ENCODE assay signal across 31 cellular contexts in the genomic region with DNA sequence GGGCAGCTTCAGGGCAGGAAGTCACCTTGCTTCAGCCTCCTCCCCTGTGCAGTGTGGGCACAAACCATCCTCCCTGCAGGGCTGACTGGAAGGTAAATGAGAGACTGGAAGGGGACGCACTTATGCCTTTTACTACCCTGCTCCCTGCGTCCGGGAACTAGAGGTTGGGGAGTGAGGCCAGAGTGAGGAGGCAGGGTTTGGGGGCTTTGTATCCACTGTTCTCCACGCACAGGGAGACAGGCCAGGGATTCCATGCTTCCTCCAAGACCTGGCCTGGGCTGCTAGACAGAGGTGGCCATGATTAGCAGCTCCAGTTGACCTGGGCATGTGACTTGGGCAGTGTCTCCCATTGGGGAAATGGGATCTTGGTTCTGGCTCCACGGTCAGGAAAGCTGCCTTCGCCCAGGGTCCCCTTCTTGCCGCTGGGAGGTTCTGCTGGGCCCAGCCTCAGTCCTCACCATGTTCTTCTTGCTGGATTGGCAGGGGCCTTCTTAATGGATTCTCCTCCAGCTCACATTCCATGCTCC. TPM values are rescaled to one million over a fixed set of nuclear protein-coding genes. Genes with fewer than 3 reads are reported as not detected.
DNase-seq lines count a peak whose midpoint lies in the region; ATAC-seq and TF ChIP-seq lines count a peak whose summit lies in the region.
"Had no signal": no experiment of that assay in that cellular context is flagged by ENCODE, and none has a peak within 500 bp of the region (broad histone marks: within the 10 kb centered on the region; RNA-seq: fewer than 3 reads in every experiment).

No MANE protein-coding gene starts in this region.

- H3K4me1 ChIP-seq in BLaER1: peaks cover 88% of the 10 kb centered on the region
- no peaks in the 10 kb centered on the region for H3K4me1 ChIP-seq in endodermal cell (ENCODE audit: control insufficient read depth, insufficient read depth, low read length)
- H3K4me1 ChIP-seq in neural progenitor cell: peaks cover 23% of the 10 kb centered on the region
- peaks cover 6% of the 10 kb centered on the region for H3K4me1 ChIP-seq in psoas muscle
- H3K4me1 ChIP-seq: prostate gland had no signal

- peaks cover 43% of the 10 kb centered on the region for H3F3A ChIP-seq in neural progenitor cell (ENCODE audit: low read depth)

- TF ChIP-seq CTCF in WERI-Rb-1 (IDR thresholded peaks at IDR 0.05; ENCODE audit: low read depth, low read length): no peak
- no peak for TF ChIP-seq CTCF in endodermal cell (conservative IDR thresholded peaks at IDR 0.05)
- no peak for TF ChIP-seq CTCF in neural progenitor cell (IDR thresholded peaks at IDR 0.05)
- TF ChIP-seq CTCF in psoas muscle (IDR thresholded peaks at IDR 0.05): no peak

- no peaks in the 10 kb centered on the region for H3K9me3 ChIP-seq in BLaER1
- no peaks in the 10 kb centered on the region for H3K9me3 ChIP-seq in WERI-Rb-1 (ENCODE audit: severe bottlenecking)
- no peaks in the 10 kb centered on the region for H3K9me3 ChIP-seq in endodermal cell (ENCODE audit: control insufficient read depth, low read length)
- H3K9me3 ChIP-seq in neural progenitor cell (ENCODE audit: low read depth): no peaks in the 10 kb centered on the region
- H3K9me3 ChIP-seq in psoas muscle: no peaks in the 10 kb centered on the region
- H3K9me3 ChIP-seq: A549, ascending aorta, BE2C, heart right ventricle, prostate gland had no signal

- ATAC-seq in psoas muscle (no peak), GM18520 (IDR thresholded peaks at IDR 0.05; ENCODE audit: unreplicated experiment) (no peak)
- ATAC-seq: activated T-helper 17 cell treated with anti-CD3 and anti-CD28 coated beads, Interleukin-2, amount 50 U/mL, for 72 hours; heart right ventricle; left cardiac atrium had no signal

- H3K9me3 Mint-ChIP-seq in endodermal cell (no peaks in the 10 kb centered on the region), neural progenitor cell (no peaks in the 10 kb centered on the region)
- H3K9me3 Mint-ChIP-seq: activated naive CD4-positive, alpha-beta T cell treated with anti-CD3 and anti-CD28 coated beads, Interleukin-2, amount 50 U/mL, for 24 hours; activated T-helper 17 cell treated with anti-CD3 and anti-CD28 coated beads, Interleukin-2, amount 50 U/mL, for 72 hours; memory B cell had no signal

- H3K27ac ChIP-seq in BLaER1 (no peak overlapping the region), WERI-Rb-1 (peak overlapping the region; percentile 98), endodermal cell (ENCODE audit: low read depth, low read length) (peak overlapping the region; percentile 64), neural progenitor cell (no peak overlapping the region), psoas muscle (no peak overlapping the region)
- H3K27ac ChIP-seq: ascending aorta, heart right ventricle, HL-60, prostate gland had no signal

- intact Hi-C loops in psoas muscle (cut with DNase I): loop anchor here in 1 of 2 donors (5.0 kb wide), 1 partner anchor 46 kb away; no protein-coding TSS in a partner anchor

- peaks cover 5% of the 10 kb centered on the region; the same call in 1 of the 2 replicates for H4K20me1 ChIP-seq in BLaER1
- peaks cover 5% of the 10 kb centered on the region for H4K20me1 ChIP-seq in neural progenitor cell (ENCODE audit: low read depth)

- H3K4me2 ChIP-seq in BLaER1 (peak overlapping the region; percentile 63), neural progenitor cell (no peak overlapping the region)
- H3K4me2 ChIP-seq: A549 had no signal

- H2AFZ ChIP-seq in neural progenitor cell (replicated peaks): no peak overlapping the region

- H3K4me1 Mint-ChIP-seq in endodermal cell (peaks cover 20% of the 10 kb centered on the region), neural progenitor cell (peaks cover 83% of the 10 kb centered on the region)

- H3K36me3 ChIP-seq in BLaER1 (no peaks in the 10 kb centered on the region), WERI-Rb-1 (no peaks in the 10 kb centered on the region), endodermal cell (ENCODE audit: control insufficient read depth, insufficient read depth, low read length) (no peaks in the 10 kb centered on the region), neural progenitor cell (no peaks in the 10 kb centered on the region), psoas muscle (ENCODE audit: insufficient read depth in 1 of 2, low read depth in 1 of 2) (no peaks in the 10 kb centered on the region)
- H3K36me3 ChIP-seq: ascending aorta, BE2C, heart right ventricle, prostate gland had no signal

- H3K27ac Mint-ChIP-seq in endodermal cell (no peak overlapping the region), neural progenitor cell (peak overlapping the region; percentile 93)
- H3K27ac Mint-ChIP-seq: activated naive CD4-positive, alpha-beta T cell treated with anti-CD3 and anti-CD28 coated beads, Interleukin-2, amount 50 U/mL, for 24 hours; activated T-helper 17 cell treated with anti-CD3 and anti-CD28 coated beads, Interleukin-2, amount 50 U/mL, for 72 hours; memory B cell had no signal

- 89 to 96% methylated on average over 4 to 7 of the region's 7 CpGs for WGBS in endodermal cell (ENCODE audit: insufficient coverage in 1 of 2, insufficient read length in 1 of 2), 2 experiments
- WGBS in psoas muscle, 3 donors: 94 to 99% (median 96%) methylated on average over 7 of the region's 7 CpGs

- H3K27me3 Mint-ChIP-seq in endodermal cell (ENCODE audit: insufficient read depth) (peaks cover 82% of the 10 kb centered on the region), neural progenitor cell (ENCODE audit: insufficient read depth, low read depth) (peaks cover 19% of the 10 kb centered on the region)

- no peak overlapping the region for H3K4me3 ChIP-seq in BLaER1
- H3K4me3 ChIP-seq in WERI-Rb-1 (ENCODE audit: low read depth, low read length): peak overlapping the region; percentile 30
- H3K4me3 ChIP-seq in endodermal cell (ENCODE audit: low read length): no peak overlapping the region
- H3K4me3 ChIP-seq in neural progenitor cell: no peak overlapping the region
- H3K4me3 ChIP-seq in psoas muscle: no peak overlapping the region
- H3K4me3 ChIP-seq: A549, ascending aorta, heart right ventricle, prostate gland had no signal

- H3K9ac ChIP-seq in BLaER1 (no peak overlapping the region), endodermal cell (ENCODE audit: extremely low read depth, low read length, poor library complexity, severe bottlenecking) (no peak overlapping the region), neural progenitor cell (no peak overlapping the region)

- no peak for DNase-seq in WERI-Rb-1
- DNase-seq in endodermal cell: peak; percentile 54
- no peak for DNase-seq in neural progenitor cell (ENCODE audit: low spot score)
- no peak for DNase-seq in psoas muscle
- no peak for DNase-seq in UCSD-AML1 (lab: John Stamatoyannopoulos, UW; ENCODE audit: unreplicated experiment)
- DNase-seq in AG08395 (ENCODE audit: low spot score): no peak
- DNase-seq: activated CD4-positive, alpha-beta T cell treated with anti-CD3 and anti-CD28 coated beads, Interleukin-2, amount 50 U/mL, for 4 hours; activated CD4-positive, CD25-positive, alpha-beta regulatory T cell; activated CD8-positive, alpha-beta memory T cell treated with anti-CD3 and anti-CD28 coated beads, Interleukin-2, amount 50 U/mL, for 4 hours; cerebellar nuclear complex; COR-L47; DMS79 treated with DMSO at 0.1 percent for 48 hours; erythroblast; foreskin fibroblast; HCEC 1CT; heart right ventricle; left cardiac atrium; NCI-H1105; NCI-H2029; NCI-H226; T-helper 9 cell had no signal

- H3K27me3 ChIP-seq in BLaER1 (peaks cover 56% of the 10 kb centered on the region), WERI-Rb-1 (ENCODE audit: insufficient read depth, low read depth, severe bottlenecking) (no peaks in the 10 kb centered on the region), endodermal cell (ENCODE audit: control insufficient read depth, insufficient read depth, low read length, poor library complexity, severe bottlenecking) (peaks cover 55% of the 10 kb centered on the region), neural progenitor cell (peaks cover 73% of the 10 kb centered on the region), psoas muscle (ENCODE audit: insufficient read depth in 3 of 3, low read length in 2 of 3) (peaks cover 0 to 33% (median 12%) of the 10 kb centered on the region in 3 donors)

- H3K36me3 Mint-ChIP-seq in endodermal cell (ENCODE audit: low read depth) (no peaks in the 10 kb centered on the region), neural progenitor cell (no peaks in the 10 kb centered on the region)
- H3K36me3 Mint-ChIP-seq: activated naive CD4-positive, alpha-beta T cell treated with anti-CD3 and anti-CD28 coated beads, Interleukin-2, amount 50 U/mL, for 24 hours; memory B cell had no signal

- no peak overlapping the region for H3K4me3 Mint-ChIP-seq in endodermal cell
- H3K4me3 Mint-ChIP-seq in neural progenitor cell: peak overlapping the region; percentile 61
- H3K4me3 Mint-ChIP-seq: activated naive CD4-positive, alpha-beta T cell treated with anti-CD3 and anti-CD28 coated beads, Interleukin-2, amount 50 U/mL, for 24 hours; activated T-helper 17 cell treated with anti-CD3 and anti-CD28 coated beads, Interleukin-2, amount 50 U/mL, for 72 hours; memory B cell had no signal

- H3K79me2 ChIP-seq in neural progenitor cell (ENCODE audit: low read depth): no peaks in the 10 kb centered on the region

RNA-seq across cellular contexts. Expression of gene PSD2, which starts 37.0 kb away (rescaled TPM):
- total RNA-seq in endodermal cell (1 to 10 TPM in 1 of 2 donors, under 1 TPM in 1; 0.55 to 2.5 TPM), neural progenitor cell (ENCODE audit: low replicate concordance) (0.09 and 0.53 TPM in 2 replicates), psoas muscle (under 1 TPM in 2 of 4 donors, not detected in 2; 0.04 to 0.37 TPM)
- polyA plus RNA-seq in endodermal cell (2013, experiment 1 of 2): 2.0 TPM
- polyA plus RNA-seq in endodermal cell (2013, experiment 2 of 2): 2.0 TPM
- polyA plus RNA-seq in psoas muscle: under 1 TPM; 0.01 to 0.04 (median 0.03) TPM
- total RNA-seq: activated T-helper 17 cell treated with anti-CD3 and anti-CD28 coated beads, Interleukin-2, amount 50 U/mL, for 72 hours; ascending aorta had no signal

Comparison
In these comparisons a context has a peak if more than half of its experiments do, and no peak if none do; other contexts are left out.
1. H3K27ac ChIP-seq: peak in WERI-Rb-1 (single experiment) and endodermal cell (single experiment); none in BLaER1 (single experiment), neural progenitor cell (single experiment) and psoas muscle (single experiment).